36 cellular contexts compared by ENCODE assay signal in genomic region chr19:14155371-14155770, GRCh38.
"Had no signal": no experiment of that assay in that cellular context is flagged by ENCODE, and none has a peak within 500 bp of the region (broad histone marks: within the 10 kb centered on the region; RNA-seq: fewer than 3 reads in every experiment).

No MANE protein-coding gene starts in this region.

- H3K4me1 Mint-ChIP-seq: activated B cell treated with CpG ODN at 0.5 μM for 24 hours; activated CD4-positive, alpha-beta T cell treated with anti-CD3 and anti-CD28 coated beads, Interleukin-2, amount 10 ng/mL, durations not matched to agents 24 days and 14 days; activated CD8-positive, alpha-beta memory T cell treated with anti-CD3 and anti-CD28 coated beads, Interleukin-2, amount 10 ng/mL, durations not matched to agents 7 days and 5 days; activated naive CD8-positive, alpha-beta T cell treated with anti-CD3 and anti-CD28 coated beads, Interleukin-2, amount 10 ng/mL, durations not matched to agents 7 days and 5 days; brain had no signal

- H3K4me3 ChIP-seq: ascending aorta, breast epithelium, cardiac muscle cell, colonic mucosa, dorsolateral prefrontal cortex, esophagus squamous epithelium, gastroesophageal sphincter, heart right ventricle had no signal

- FAIRE-seq: endometrium, endothelial cell of umbilical vein had no signal

- ATAC-seq: activated CD4-positive, alpha-beta T cell treated with anti-CD3 and anti-CD28 coated beads for 36 hours; activated CD8-positive, alpha-beta memory T cell treated with anti-CD3 and anti-CD28 coated beads, Interleukin-2, amount 10 ng/mL, durations not matched to agents 7 days and 5 days; activated CD8-positive, alpha-beta T cell treated with anti-CD3 and anti-CD28 coated beads, Interleukin-2, amount 10 ng/mL, durations not matched to agents 7 days and 5 days; activated naive CD4-positive, alpha-beta T cell treated with anti-CD3 and anti-CD28 coated beads, Interleukin-2, amount 50 U/mL, for 72 hours; gastroesophageal sphincter; heart right ventricle; T-cell had no signal

- H3K27ac ChIP-seq: ascending aorta, breast epithelium, cardiac muscle cell, colonic mucosa, epithelial cell of prostate, esophagus squamous epithelium, gastroesophageal sphincter, heart right ventricle, WERI-Rb-1 had no signal

- H3K36me3 Mint-ChIP-seq: activated CD8-positive, alpha-beta memory T cell treated with anti-CD3 and anti-CD28 coated beads, Interleukin-2, amount 10 ng/mL, durations not matched to agents 7 days and 5 days; activated naive CD4-positive, alpha-beta T cell treated with anti-CD3 and anti-CD28 coated beads, Interleukin-2, amount 50 U/mL, for 72 hours had no signal

- H3K27me3 Mint-ChIP-seq: activated B cell treated with CpG ODN at 0.5 μM for 24 hours; activated CD4-positive, alpha-beta memory T cell treated with anti-CD3 and anti-CD28 coated beads for 36 hours; activated CD4-positive, alpha-beta T cell treated with anti-CD3 and anti-CD28 coated beads for 36 hours; activated CD4-positive, alpha-beta T cell treated with anti-CD3 and anti-CD28 coated beads, Interleukin-2, amount 10 ng/mL, durations not matched to agents 24 days and 14 days; activated CD8-positive, alpha-beta memory T cell treated with anti-CD3 and anti-CD28 coated beads, Interleukin-2, amount 10 ng/mL, durations not matched to agents 7 days and 5 days; activated naive CD4-positive, alpha-beta T cell treated with anti-CD3 and anti-CD28 coated beads, Interleukin-2, amount 10 ng/mL, durations not matched to agents 7 days and 5 days; activated naive CD8-positive, alpha-beta T cell treated with anti-CD3 and anti-CD28 coated beads, Interleukin-2, amount 10 ng/mL, durations not matched to agents 7 days and 5 days; brain; T-cell had no signal

- H3K9me3 ChIP-seq: ascending aorta, breast epithelium, colonic mucosa, esophagus squamous epithelium, gastroesophageal sphincter, heart right ventricle had no signal

- H3K4me3 Mint-ChIP-seq: activated B cell treated with CpG ODN at 0.5 μM for 24 hours; activated CD4-positive, alpha-beta memory T cell treated with anti-CD3 and anti-CD28 coated beads for 36 hours; activated CD4-positive, alpha-beta T cell treated with anti-CD3 and anti-CD28 coated beads for 36 hours; activated CD4-positive, alpha-beta T cell treated with anti-CD3 and anti-CD28 coated beads, Interleukin-2, amount 10 ng/mL, durations not matched to agents 24 days and 14 days; activated CD8-positive, alpha-beta memory T cell treated with anti-CD3 and anti-CD28 coated beads, Interleukin-2, amount 10 ng/mL, durations not matched to agents 7 days and 5 days; activated CD8-positive, alpha-beta T cell treated with anti-CD3 and anti-CD28 coated beads, Interleukin-2, amount 10 ng/mL, durations not matched to agents 7 days and 5 days; activated naive CD4-positive, alpha-beta T cell treated with anti-CD3 and anti-CD28 coated beads, Interleukin-2, amount 10 ng/mL, durations not matched to agents 7 days and 5 days; activated naive CD8-positive, alpha-beta T cell treated with anti-CD3 and anti-CD28 coated beads, Interleukin-2, amount 10 ng/mL, durations not matched to agents 7 days and 5 days; brain; T-cell; T-helper 1 cell treated with Interleukin-12 subunit alpha and Interleukin-12 subunit beta and Interleukin-4 antibody, amounts not matched to agents 30 μg/mL and 1 μg/mL, for 36 hours; T-helper 2 cell treated with Interferon-gamma antibody and Interleukin-4, amounts not matched to agents 5 μg/mL and 100 μg/mL, for 36 hours had no signal

- H3K27ac Mint-ChIP-seq: activated B cell treated with CpG ODN at 0.5 μM for 24 hours; activated CD4-positive, alpha-beta memory T cell treated with anti-CD3 and anti-CD28 coated beads for 36 hours; activated CD4-positive, alpha-beta T cell treated with anti-CD3 and anti-CD28 coated beads for 36 hours; activated CD4-positive, alpha-beta T cell treated with anti-CD3 and anti-CD28 coated beads, Interleukin-2, amount 10 ng/mL, durations not matched to agents 24 days and 14 days; activated CD8-positive, alpha-beta memory T cell treated with anti-CD3 and anti-CD28 coated beads, Interleukin-2, amount 10 ng/mL, durations not matched to agents 7 days and 5 days; activated CD8-positive, alpha-beta T cell treated with anti-CD3 and anti-CD28 coated beads, Interleukin-2, amount 10 ng/mL, durations not matched to agents 7 days and 5 days; activated naive CD4-positive, alpha-beta T cell treated with anti-CD3 and anti-CD28 coated beads, Interleukin-2, amount 10 ng/mL, durations not matched to agents 7 days and 5 days; T-cell; T-helper 1 cell treated with Interleukin-12 subunit alpha and Interleukin-12 subunit beta and Interleukin-4 antibody, amounts not matched to agents 30 μg/mL and 1 μg/mL, for 36 hours; T-helper 2 cell treated with Interferon-gamma antibody and Interleukin-4, amounts not matched to agents 5 μg/mL and 100 μg/mL, for 36 hours had no signal

- H3K36me3 ChIP-seq: breast epithelium, colonic mucosa had no signal

- H3K9me3 Mint-ChIP-seq: activated B cell treated with CpG ODN at 0.5 μM for 24 hours; activated CD4-positive, alpha-beta memory T cell treated with anti-CD3 and anti-CD28 coated beads for 36 hours; activated CD4-positive, alpha-beta T cell treated with anti-CD3 and anti-CD28 coated beads, Interleukin-2, amount 10 ng/mL, durations not matched to agents 24 days and 14 days; activated naive CD4-positive, alpha-beta T cell treated with anti-CD3 and anti-CD28 coated beads, Interleukin-2, amount 10 ng/mL, durations not matched to agents 7 days and 5 days; activated naive CD4-positive, alpha-beta T cell treated with anti-CD3 and anti-CD28 coated beads, Interleukin-2, amount 50 U/mL, for 72 hours; activated naive CD8-positive, alpha-beta T cell treated with anti-CD3 and anti-CD28 coated beads, Interleukin-2, amount 10 ng/mL, durations not matched to agents 7 days and 5 days; brain; T-cell; T-helper 1 cell treated with Interleukin-12 subunit alpha and Interleukin-12 subunit beta and Interleukin-4 antibody, amounts not matched to agents 30 μg/mL and 1 μg/mL, for 36 hours; T-helper 2 cell treated with Interferon-gamma antibody and Interleukin-4, amounts not matched to agents 5 μg/mL and 100 μg/mL, for 36 hours had no signal

- H3K27me3 ChIP-seq: ascending aorta, breast epithelium, cardiac muscle cell, colonic mucosa, dorsolateral prefrontal cortex, esophagus squamous epithelium, gastroesophageal sphincter, heart right ventricle had no signal

- H3K4me1 ChIP-seq: ascending aorta, colonic mucosa had no signal

- DNase-seq: activated B cell treated with CpG ODN at 0.5 μM for 24 hours; activated CD4-positive, alpha-beta memory T cell treated with anti-CD3 and anti-CD28 coated beads for 36 hours; activated CD4-positive, alpha-beta T cell treated with anti-CD3 and anti-CD28 coated beads for 36 hours; activated CD4-positive, alpha-beta T cell treated with anti-CD3 and anti-CD28 coated beads, Interleukin-2, amount 10 ng/mL, durations not matched to agents 24 days and 14 days; activated CD4-positive, CD25-positive, alpha-beta regulatory T cell treated with anti-CD3 and anti-CD28 coated beads, Interleukin-2, amount 50 U/mL, for 72 hours; activated CD8-positive, alpha-beta memory T cell treated with anti-CD3 and anti-CD28 coated beads, Interleukin-2, amount 10 ng/mL, durations not matched to agents 7 days and 5 days; activated CD8-positive, alpha-beta memory T cell treated with anti-CD3 and anti-CD28 coated beads, Interleukin-2, amount 50 U/mL, for 4 hours; activated CD8-positive, alpha-beta T cell treated with anti-CD3 and anti-CD28 coated beads, Interleukin-2, amount 10 ng/mL, durations not matched to agents 7 days and 5 days; activated gamma-delta T cell; activated naive CD4-positive, alpha-beta T cell; activated naive CD4-positive, alpha-beta T cell treated with anti-CD3 and anti-CD28 coated beads, Interleukin-2, amount 10 ng/mL, durations not matched to agents 7 days and 5 days; activated naive CD8-positive, alpha-beta T cell treated with anti-CD3 and anti-CD28 coated beads, Interleukin-2, amount 10 ng/mL, durations not matched to agents 7 days and 5 days; activated T-cell treated with anti-CD3 and anti-CD28 coated beads, Interleukin-2, amount 50 U/mL, for 1 hour; activated T-cell treated with anti-CD3 and anti-CD28 coated beads, Interleukin-2, amount 50 U/mL, for 48 hours; central memory CD4-positive, alpha-beta T cell; cerebellar nuclear complex; colonic mucosa; dorsolateral prefrontal cortex; effector memory CD4-positive, alpha-beta T cell; esophagus squamous epithelium; foreskin melanocyte; heart right ventricle; T-cell; T1000; WERI-Rb-1 had no signal
